29 cellular contexts compared by ENCODE assay signal in the genomic region with DNA sequence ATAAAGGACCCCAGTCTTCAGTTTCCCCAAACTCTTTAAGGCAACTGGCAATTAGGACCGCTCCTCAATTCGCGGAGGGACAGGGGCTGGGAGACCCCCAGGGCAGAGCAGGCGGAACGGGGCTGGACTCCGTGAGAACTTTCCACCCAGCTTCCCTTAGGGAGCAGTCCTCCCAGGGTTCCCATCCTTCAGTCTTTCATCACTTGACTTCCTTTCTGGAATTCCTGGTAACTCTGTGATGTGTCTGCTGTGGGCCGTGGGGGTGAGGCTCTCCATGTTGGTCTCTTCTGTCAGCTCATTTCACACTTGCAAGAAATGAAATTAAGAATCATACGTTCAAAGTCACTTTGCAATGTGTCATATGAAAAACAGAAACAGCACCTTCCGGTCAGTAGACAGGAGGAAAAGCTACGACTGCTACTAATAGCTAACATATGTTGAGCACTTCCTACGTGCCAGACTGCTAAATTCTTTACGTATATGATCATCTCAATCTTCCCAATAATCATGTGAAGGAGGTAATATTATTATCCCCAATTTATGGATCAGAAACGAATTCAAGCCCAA. TPM values are rescaled to one million over a fixed set of nuclear protein-coding genes. Genes with fewer than 3 reads are reported as not detected.
DNase-seq lines count a peak whose midpoint lies in the region; ATAC-seq and TF ChIP-seq lines count a peak whose summit lies in the region.
"Had no signal": no experiment of that assay in that cellular context is flagged by ENCODE, and none has a peak within 500 bp of the region (broad histone marks: within the 10 kb centered on the region; RNA-seq: fewer than 3 reads in every experiment).

No MANE protein-coding gene starts in this region.

- H3K4me2 ChIP-seq in IMR-90 (ENCODE audit: low read depth, low read length) (peak overlapping the region; percentile 30; the same call in 1 of the 2 replicates), mesenchymal stem cell (ENCODE audit: low read length, poor library complexity, severe bottlenecking) (no peak overlapping the region)
- H3K4me2 ChIP-seq: A549 had no signal

- H2AK5ac ChIP-seq in IMR-90 (ENCODE audit: low read depth, low read length) (no peak overlapping the region; the same call in 1 of the 2 replicates), mesenchymal stem cell (ENCODE audit: low read length, severe bottlenecking) (no peak overlapping the region)

- no peaks in the 10 kb centered on the region; the same call in 1 of the 2 replicates for H3K27me3 ChIP-seq in IMR-90 (ENCODE audit: control insufficient read depth, insufficient read depth, low read length)
- H3K27me3 ChIP-seq in mesenchymal stem cell (ENCODE audit: control insufficient read depth in 1 of 2, insufficient read depth in 1 of 2, low read length in 2 of 2), result no peaks in the 10 kb centered on the region
- no peaks in the 10 kb centered on the region for H3K27me3 ChIP-seq in naive thymus-derived CD4-positive, alpha-beta T cell (ENCODE audit: control insufficient read depth in 2 of 2, insufficient read depth in 2 of 2, low read length in 2 of 2)
- H3K27me3 ChIP-seq: pancreas, tibial nerve had no signal

- H2BK12ac ChIP-seq in mesenchymal stem cell (ENCODE audit: low read length in 2 of 2), result no peak overlapping the region

- CTCF ChIA-PET in IMR-90 (lab: Yijun Ruan, JAX), result no interaction called here
- CTCF ChIA-PET in naive thymus-derived CD4-positive, alpha-beta T cell (lab: Charles Lee), result interaction anchor here (1.1 kb wide), 1 partner anchor 11 kb away, joined by 4 read pairs; no protein-coding TSS in a partner anchor

- H3K79me1 ChIP-seq in IMR-90 (ENCODE audit: low read depth in 1 of 2, low read length in 2 of 2) (no peaks in the 10 kb centered on the region), mesenchymal stem cell (replicated peaks; ENCODE audit: low read length, poor library complexity, severe bottlenecking) (no peaks in the 10 kb centered on the region)

- POLR2A ChIA-PET in IMR-90 (lab: Charles Lee; ENCODE audit: unreplicated experiment), result no interaction called here
- POLR2A ChIA-PET in naive thymus-derived CD4-positive, alpha-beta T cell (lab: Charles Lee), result no interaction called here

- H3K18ac ChIP-seq in IMR-90 (ENCODE audit: low read depth, low read length), result no peak overlapping the region; the same call in 1 of the 2 replicates
- H3K18ac ChIP-seq in mesenchymal stem cell (ENCODE audit: low read depth in 1 of 2, low read length in 2 of 2), result no peak overlapping the region

- H2BK5ac ChIP-seq in IMR-90 (ENCODE audit: low read depth, low read length, poor library complexity, severe bottlenecking), result peak overlapping the region; percentile 7
- no peak overlapping the region for H2BK5ac ChIP-seq in mesenchymal stem cell (ENCODE audit: low read depth, low read length, poor library complexity, severe bottlenecking)

- H2BK15ac ChIP-seq in IMR-90 (ENCODE audit: low read depth, low read length) (peak overlapping the region; percentile 51; the same call in 1 of the 3 replicates), mesenchymal stem cell (ENCODE audit: low read depth, poor library complexity, severe bottlenecking) (no peak overlapping the region)

- H3K27ac ChIP-seq in IMR-90 (ENCODE audit: insufficient read depth, low read length) (no peak overlapping the region), mesenchymal stem cell (ENCODE audit: low read length, poor library complexity, severe bottlenecking) (no peak overlapping the region)
- no peak overlapping the region for H3K27ac ChIP-seq in naive thymus-derived CD4-positive, alpha-beta T cell (ENCODE audit: low read depth, low read length)
- H3K27ac ChIP-seq: A549, heart left ventricle, pancreas, tibial nerve had no signal

- peaks cover 6% of the 10 kb centered on the region for H3K4me1 Mint-ChIP-seq in endothelial cell (ENCODE audit: unreplicated experiment)
- peaks cover 6 to 11% (median 7%) of the 10 kb centered on the region in 7 donors for H3K4me1 Mint-ChIP-seq in naive thymus-derived CD4-positive, alpha-beta T cell

- H4K8ac ChIP-seq in IMR-90 (ENCODE audit: low read depth in 2 of 2, low read length in 2 of 2) (peak overlapping the region; percentile 8 to 62; a peak in 3 of 4 replicates), mesenchymal stem cell (ENCODE audit: low read length) (no peak overlapping the region)

- H3K27ac Mint-ChIP-seq in endothelial cell (ENCODE audit: unreplicated experiment), result no peak overlapping the region
- no peak overlapping the region for H3K27ac Mint-ChIP-seq in naive thymus-derived CD4-positive, alpha-beta T cell
- H3K27ac Mint-ChIP-seq: CD14-positive monocyte; stimulated activated naive CD8-positive, alpha-beta T cell treated with anti-CD3 and anti-CD28 coated beads, Interleukin-15, amount 100 ng/mL, for 72 hours had no signal

- H3K14ac ChIP-seq in IMR-90 (replicated peaks; ENCODE audit: low read depth, low read length) (0 out of 2 replicates have a peak overlapping the region, but pooled peaks have one; percentile 2), mesenchymal stem cell (ENCODE audit: low read length in 2 of 2) (no peak overlapping the region)

- ATAC-seq in IMR-90 (ENCODE audit: low read depth), result peak; percentile 66
- ATAC-seq in naive thymus-derived CD4-positive, alpha-beta T cell, result no peak
- ATAC-seq: A549; activated T-cell treated with anti-CD3 and anti-CD28 coated beads, Interleukin-2, amount 50 U/mL, for 4 hours; heart left ventricle; left lobe of liver; naive thymus-derived CD8-positive, alpha-beta T cell; pancreas; right cardiac atrium; stimulated activated naive CD8-positive, alpha-beta T cell treated with anti-CD3 and anti-CD28 coated beads, Interleukin-15, amount 100 ng/mL, for 72 hours had no signal

- H3K4me3 ChIP-seq in AG09309 (ENCODE audit: control insufficient read depth, low read depth, low read length), result no peak overlapping the region
- H3K4me3 ChIP-seq in IMR-90 (ENCODE audit: insufficient read depth, low read depth, low read length), result no peak overlapping the region
- H3K4me3 ChIP-seq in mesenchymal stem cell (ENCODE audit: insufficient read depth in 1 of 2, low read depth in 1 of 2, low read length in 2 of 2), result peak overlapping the region in 1 of 2 experiments; percentile 52
- no peak overlapping the region for H3K4me3 ChIP-seq in naive thymus-derived CD4-positive, alpha-beta T cell (ENCODE audit: low read length)
- H3K4me3 ChIP-seq: A549, heart left ventricle, pancreas, tibial nerve had no signal

- H3K9ac ChIP-seq in IMR-90 (ENCODE audit: low read depth, low read length) (no peak overlapping the region), mesenchymal stem cell (ENCODE audit: low read length) (peak overlapping the region; percentile 59)

- TF ChIP-seq CTCF in AG09309 (IDR thresholded peaks at IDR 0.05; ENCODE audit: control insufficient read depth, insufficient read depth, low read depth, low read length, missing control alignments) (no peak), IMR-90 (conservative IDR thresholded peaks at IDR 0.05; ENCODE audit: low read depth, low read length) (no peak), endothelial cell (IDR thresholded peaks at IDR 0.05; ENCODE audit: unreplicated experiment) (no peak)

- in situ Hi-C loops in IMR-90 (cut with MboI; ENCODE audit: low sequenced_read_pairs), result no loop called here

- dilution Hi-C loops in IMR-90 (cut with HindIII; ENCODE audit: low sequenced_read_pairs, unreplicated experiment), result no loop called here

- no peaks in the 10 kb centered on the region for H4K20me1 ChIP-seq in IMR-90 (ENCODE audit: insufficient read depth, low read length)

- H3K36me3 ChIP-seq in IMR-90 (ENCODE audit: control insufficient read depth, insufficient read depth, low read length) (no peaks in the 10 kb centered on the region), mesenchymal stem cell (ENCODE audit: control insufficient read depth in 1 of 2, insufficient read depth in 2 of 2, low read depth in 1 of 2, low read length in 2 of 2) (no peaks in the 10 kb centered on the region)
- no peaks in the 10 kb centered on the region for H3K36me3 ChIP-seq in naive thymus-derived CD4-positive, alpha-beta T cell (ENCODE audit: control insufficient read depth in 2 of 3, insufficient read depth in 3 of 3, low read length in 3 of 3)
- H3K36me3 ChIP-seq: heart left ventricle, pancreas, tibial nerve had no signal

- TF ChIP-seq POLR2A in IMR-90 (IDR thresholded peaks at IDR 0.05; ENCODE audit: low read depth, low read length), result no peak

- H3K4ac ChIP-seq in IMR-90 (ENCODE audit: low read depth, low read length) (peak overlapping the region; percentile 30), mesenchymal stem cell (ENCODE audit: low read depth in 1 of 2, low read length in 2 of 2) (no peak overlapping the region)

- H3K9me3 ChIP-seq in IMR-90 (ENCODE audit: control insufficient read depth, insufficient read depth, low read length) (no peaks in the 10 kb centered on the region), mesenchymal stem cell (ENCODE audit: control insufficient read depth, low read length) (no peaks in the 10 kb centered on the region)
- no peaks in the 10 kb centered on the region for H3K9me3 ChIP-seq in naive thymus-derived CD4-positive, alpha-beta T cell (ENCODE audit: control insufficient read depth in 2 of 3, low read length in 3 of 3)
- H3K9me3 ChIP-seq: A549, heart left ventricle, pancreas, tibial nerve had no signal

- H2AK9ac ChIP-seq in IMR-90 (replicated peaks; ENCODE audit: low read depth, low read length, poor library complexity), result peak overlapping the region; percentile 43

- peak overlapping the region; percentile 50; the same call in 1 of the 2 replicates for H2BK20ac ChIP-seq in IMR-90 (ENCODE audit: low read depth, low read length)

- intact Hi-C loops in IMR-90 (cut with micrococcal nuclease), result no loop called here
- intact Hi-C loops in naive thymus-derived CD4-positive, alpha-beta T cell (cut with micrococcal nuclease), result no loop called here

- H3K4me3 Mint-ChIP-seq in endothelial cell (ENCODE audit: unreplicated experiment), result no peak overlapping the region
- no peak overlapping the region for H3K4me3 Mint-ChIP-seq in naive thymus-derived CD4-positive, alpha-beta T cell
- H3K4me3 Mint-ChIP-seq: activated T-cell treated with anti-CD3 and anti-CD28 coated beads, Interleukin-2, amount 50 U/mL, for 4 hours; CD14-positive monocyte; naive thymus-derived CD8-positive, alpha-beta T cell; stimulated activated naive CD8-positive, alpha-beta T cell treated with anti-CD3 and anti-CD28 coated beads, Interleukin-15, amount 100 ng/mL, for 72 hours had no signal

- TF ChIP-seq RAD21 in IMR-90 (IDR thresholded peaks at IDR 0.05; ENCODE audit: low read length), result no peak

- WGBS in IMR-90 (ENCODE audit: extremely low coverage in 2 of 2, insufficient read length in 1 of 2), 2 experiments, result 6% methylated on average over 3 of the region's 13 CpGs; no CpG with 5 or more reads in 1 of the 2 experiments
- WGBS in mesenchymal stem cell, result 79% methylated on average over 9 of the region's 13 CpGs

- peak overlapping the region; percentile 23 for H4K5ac ChIP-seq in IMR-90 (ENCODE audit: low read depth, low read length)

- H3K9me1 ChIP-seq in IMR-90 (ENCODE audit: insufficient read depth, low read length), result peaks cover 7% of the 10 kb centered on the region; the same call in 1 of the 2 replicates

- no peak overlapping the region for H3K56ac ChIP-seq in IMR-90 (ENCODE audit: extremely low read depth, insufficient read depth, low read length)

- H4K91ac ChIP-seq in IMR-90 (ENCODE audit: insufficient read depth, low read depth, low read length) (0 out of 2 replicates have a peak overlapping the region, but pooled peaks have one; percentile 1), mesenchymal stem cell (ENCODE audit: low read length) (no peak overlapping the region)

- H3K27me3 Mint-ChIP-seq in endothelial cell (ENCODE audit: unreplicated experiment), result no peaks in the 10 kb centered on the region
- peaks cover 0 to 20% (median 0%) of the 10 kb centered on the region in 5 donors for H3K27me3 Mint-ChIP-seq in naive thymus-derived CD4-positive, alpha-beta T cell
- H3K27me3 Mint-ChIP-seq: stimulated activated naive CD8-positive, alpha-beta T cell treated with anti-CD3 and anti-CD28 coated beads, Interleukin-15, amount 100 ng/mL, for 72 hours had no signal

- BruUV-seq in IMR-90 (replicated peaks; lab: Mats Ljungman, UMichigan), result no TSS peak

- H3K4me1 ChIP-seq in IMR-90 (ENCODE audit: control insufficient read depth, insufficient read depth, low read length) (peaks cover 2% of the 10 kb centered on the region; the same call in 1 of the 2 replicates), mesenchymal stem cell (ENCODE audit: control insufficient read depth, insufficient read depth, low read depth, low read length) (peaks cover 3% of the 10 kb centered on the region)
- H3K4me1 ChIP-seq in naive thymus-derived CD4-positive, alpha-beta T cell (ENCODE audit: control insufficient read depth in 2 of 2, insufficient read depth in 2 of 2, low read length in 2 of 2), result peaks cover 5 to 6% of the 10 kb centered on the region in 2 donors
- H3K4me1 ChIP-seq: pancreas had no signal

- H3K9me3 Mint-ChIP-seq in endothelial cell (ENCODE audit: unreplicated experiment), result no peaks in the 10 kb centered on the region
- no peaks in the 10 kb centered on the region for H3K9me3 Mint-ChIP-seq in naive thymus-derived CD4-positive, alpha-beta T cell
- H3K9me3 Mint-ChIP-seq: activated T-cell treated with anti-CD3 and anti-CD28 coated beads, Interleukin-2, amount 50 U/mL, for 4 hours; naive thymus-derived CD8-positive, alpha-beta T cell; stimulated activated naive CD8-positive, alpha-beta T cell treated with anti-CD3 and anti-CD28 coated beads, Interleukin-15, amount 100 ng/mL, for 72 hours had no signal

- peak overlapping the region; percentile 77 for H2BK120ac ChIP-seq in IMR-90 (ENCODE audit: low read depth, low read length)
- H2BK120ac ChIP-seq in mesenchymal stem cell (ENCODE audit: low read depth, low read length), result no peak overlapping the region

- H3K23ac ChIP-seq in IMR-90 (ENCODE audit: low read depth, low read length), result 0 out of 2 replicates have a peak overlapping the region, but pooled peaks have one; percentile 6
- no peak overlapping the region for H3K23ac ChIP-seq in mesenchymal stem cell (ENCODE audit: low read length in 2 of 2)

- DNase-seq in AG09309 (ENCODE audit: low read depth), result peak; percentile 17
- DNase-seq in IMR-90, result peak; percentile 57
- DNase-seq in fibroblast of gingiva (ENCODE audit: low read depth), result peak; percentile 54
- DNase-seq in mesenchymal stem cell, result no peak
- no peak for DNase-seq in ureter (ENCODE audit: low spot score)
- no peak for DNase-seq in germinal center (ENCODE audit: low spot score)
- DNase-seq in endothelial cell (ENCODE audit: low spot score), result no peak
- DNase-seq in naive thymus-derived CD4-positive, alpha-beta T cell, result no peak
- DNase-seq: activated CD4-positive, alpha-beta T cell treated with anti-CD3 and anti-CD28 coated beads for 1 hour; activated CD8-positive, alpha-beta memory T cell treated with anti-CD3 and anti-CD28 coated beads for 24 hours; activated naive CD4-positive, alpha-beta T cell; activated T-cell treated with anti-CD3 and anti-CD28 coated beads, Interleukin-2, amount 50 U/mL, for 4 hours; caudate nucleus; heart left ventricle; Kasumi-1; naive thymus-derived CD8-positive, alpha-beta T cell; NCI-H1092; NCI-H2029 treated with DMSO at 0.1 percent for 48 hours; NCI-H226; NCI-H774; OCI-M1; pancreas; right cardiac atrium; Right ventricle myocardium superior; stimulated activated naive CD8-positive, alpha-beta T cell treated with anti-CD3 and anti-CD28 coated beads, Interleukin-15, amount 100 ng/mL, for 72 hours had no signal

- H3K36me3 Mint-ChIP-seq in endothelial cell (ENCODE audit: low read depth, unreplicated experiment), result no peaks in the 10 kb centered on the region
- H3K36me3 Mint-ChIP-seq in naive thymus-derived CD4-positive, alpha-beta T cell, result no peaks in the 10 kb centered on the region
- H3K36me3 Mint-ChIP-seq: CD14-positive monocyte; naive thymus-derived CD8-positive, alpha-beta T cell had no signal

- H2AFZ ChIP-seq in IMR-90 (replicated peaks; ENCODE audit: low read length, poor library complexity), result peak overlapping the region; percentile 89
- H2AFZ ChIP-seq in mesenchymal stem cell (ENCODE audit: low read depth, low read length), result no peak overlapping the region

RNA-seq across cellular contexts. Expression of a gene that starts 5.4 kb away (rescaled TPM):
- 18.6 and 31.9 TPM in 2 replicates for total RNA-seq in IMR-90 (2012; rRNA removed)
- polyA plus RNA-seq in IMR-90 (2012; rRNA removed), result 29.9 and 32.3 TPM in 2 replicates
- polyA plus RNA-seq in IMR-90 (2012; cell fraction: cytosol; rRNA removed), result 9.6 and 9.7 TPM in 2 replicates
- 25.2 and 101 TPM in 2 replicates for polyA plus RNA-seq in IMR-90 (2012; cell fraction: nucleus; rRNA removed; ENCODE audit: low replicate concordance)
- polyA plus RNA-seq in mesenchymal stem cell (2013, experiment 1 of 2), result 22.8 TPM
- polyA plus RNA-seq in mesenchymal stem cell (2013, experiment 2 of 2), result 21.2 TPM
- total RNA-seq in ureter, result 62.6 TPM
- 37.5 TPM for total RNA-seq in endothelial cell (ENCODE audit: unreplicated experiment)
- 100 to 1,000 TPM in 2 of 5 experiments, 10 to 100 TPM in 3; 14.7 to 130 (median 84.0) TPM for total RNA-seq in naive thymus-derived CD4-positive, alpha-beta T cell
- polyA plus RNA-seq in naive thymus-derived CD4-positive, alpha-beta T cell, result 10 to 100 TPM; 43.1 to 55.4 TPM

RNA-seq across cellular contexts. Expression of a gene that starts 39.6 kb away (rescaled TPM):
- total RNA-seq in IMR-90 (2012; rRNA removed) (not detected in 2 replicates), ureter (not detected), endothelial cell (ENCODE audit: unreplicated experiment) (not detected)
- not detected in 2 replicates for polyA plus RNA-seq in IMR-90 (2012; rRNA removed)
- polyA plus RNA-seq in IMR-90 (2012; cell fraction: cytosol; rRNA removed), result not detected in 2 replicates
- not detected in 2 replicates for polyA plus RNA-seq in IMR-90 (2012; cell fraction: nucleus; rRNA removed; ENCODE audit: low replicate concordance)
- polyA plus RNA-seq in mesenchymal stem cell (2013, experiment 1 of 2), result not detected
- not detected for polyA plus RNA-seq in mesenchymal stem cell (2013, experiment 2 of 2)
- not detected for total RNA-seq in naive thymus-derived CD4-positive, alpha-beta T cell
- not detected for polyA plus RNA-seq in naive thymus-derived CD4-positive, alpha-beta T cell
- total RNA-seq: activated T-cell treated with anti-CD3 and anti-CD28 coated beads, Interleukin-2, amount 50 U/mL, for 4 hours; heart left ventricle; left lobe of liver; naive thymus-derived CD8-positive, alpha-beta T cell; pancreas; right cardiac atrium; Right ventricle myocardium superior; tibial nerve had no signal
- polyA plus RNA-seq: A549; CD14-positive monocyte; heart left ventricle; naive thymus-derived CD8-positive, alpha-beta T cell; pancreas; right cardiac atrium had no signal

Comparison
In these comparisons a context has a peak if more than half of its experiments do, and no peak if none do; other contexts are left out.
1. DNase-seq: peak in AG09309 (single experiment), IMR-90 (single experiment) and fibroblast of gingiva (single experiment); none in mesenchymal stem cell (single experiment), ureter (single experiment), germinal center (single experiment), endothelial cell (single experiment) and naive thymus-derived CD4-positive, alpha-beta T cell (0 of 9).